1 cellular context compared by ENCODE assay signal in the genomic region with DNA sequence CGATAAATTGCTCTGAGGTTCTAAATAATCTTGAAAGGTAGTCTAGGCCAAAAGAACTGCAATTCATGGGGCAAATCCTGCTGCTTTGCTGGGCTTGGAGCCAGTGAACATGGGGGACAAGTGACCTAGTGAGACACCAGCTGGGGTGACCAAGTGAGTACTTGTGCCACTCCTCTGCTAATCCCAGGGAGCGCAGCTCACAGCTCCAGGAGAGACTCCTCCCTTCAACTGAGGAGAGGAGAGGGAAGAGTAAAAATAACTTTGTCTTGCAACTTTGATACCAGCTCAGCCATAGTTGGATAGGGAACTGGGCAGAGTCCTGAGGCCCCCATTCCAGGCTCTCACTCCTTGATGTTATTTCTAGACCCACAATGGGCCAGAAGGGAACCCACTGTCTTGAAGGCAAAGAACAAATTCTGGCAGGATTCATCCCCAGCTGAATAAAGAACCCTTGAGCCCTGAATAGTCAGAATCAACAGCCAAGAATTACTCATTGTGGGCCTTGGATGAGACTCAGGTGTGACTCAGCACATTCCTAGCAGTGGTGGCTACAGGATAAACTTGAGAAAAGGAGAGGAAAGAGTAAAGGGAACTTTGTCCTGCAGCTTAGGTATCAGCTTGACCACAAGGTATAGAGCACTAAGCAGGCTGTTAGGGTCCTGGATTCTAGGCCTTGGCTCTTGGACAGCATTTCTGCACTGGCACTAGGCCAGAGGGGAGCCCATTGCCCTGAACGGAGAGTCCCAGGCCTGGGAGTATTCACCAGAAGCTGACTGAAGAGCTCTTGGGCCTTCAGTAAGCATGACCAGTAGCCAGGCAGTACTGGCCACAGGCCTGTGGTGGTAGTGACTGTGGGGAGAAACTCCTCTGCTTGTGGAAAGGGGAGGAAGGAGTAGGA.
TF ChIP-seq lines count a peak whose summit lies in the region.

No MANE protein-coding gene starts in this region.

TF ChIP-seq in IMR-90, 13 proteins besides CTCF, POLR2A, EP300 and RAD21 (continued from another document):
- TF ChIP-seq, protein P1, sequence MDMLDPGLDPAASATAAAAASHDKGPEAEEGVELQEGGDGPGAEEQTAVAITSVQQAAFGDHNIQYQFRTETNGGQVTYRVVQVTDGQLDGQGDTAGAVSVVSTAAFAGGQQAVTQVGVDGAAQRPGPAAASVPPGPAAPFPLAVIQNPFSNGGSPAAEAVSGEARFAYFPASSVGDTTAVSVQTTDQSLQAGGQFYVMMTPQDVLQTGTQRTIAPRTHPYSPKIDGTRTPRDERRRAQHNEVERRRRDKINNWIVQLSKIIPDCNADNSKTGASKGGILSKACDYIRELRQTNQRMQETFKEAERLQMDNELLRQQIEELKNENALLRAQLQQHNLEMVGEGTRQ (IDR thresholded peaks at IDR 0.05; ENCODE audit: low read depth, low read length): no peak
- TF ChIP-seq BHLHE40 (IDR thresholded peaks at IDR 0.05; ENCODE audit: low read depth, low read length): no peak
- peak; percentile 89 for TF ChIP-seq MAFK (IDR thresholded peaks at IDR 0.05; ENCODE audit: low read depth, low read length)
